ENCODE assay signal across 25 cellular contexts in genomic region chr1:205930698-205931330, GRCh38.
DNase-seq lines count a peak whose midpoint lies in the region; ATAC-seq and TF ChIP-seq lines count a peak whose summit lies in the region.
"Had no signal": no experiment of that assay in that cellular context is flagged by ENCODE, and none has a peak within 500 bp of the region (broad histone marks: within the 10 kb centered on the region; RNA-seq: fewer than 3 reads in every experiment).

No MANE protein-coding gene starts in this region.

- peak overlapping the region; percentile 100 for H3K27ac ChIP-seq in angular gyrus (ENCODE audit: low read depth, low read length)
- H3K27ac ChIP-seq: left lung, psoas muscle, upper lobe of left lung had no signal

- no peak overlapping the region for H3K4me3 ChIP-seq in NB4 (ENCODE audit: low read depth, low read length)
- H3K4me3 ChIP-seq: BLaER1 treated with 17β-estradiol and CSF1 and Interleukin-3, amounts not matched to agents 10 nM and 100 nM; left lung; mucosa of descending colon; psoas muscle; smooth muscle cell; upper lobe of left lung had no signal

- TF ChIP-seq POLR2A in NB4 (IDR thresholded peaks at IDR 0.05; ENCODE audit: extremely low read depth, insufficient read length) = no peak

- DNase-seq in AML-193 (lab: John Stamatoyannopoulos, UW) = peak; percentile 67 to 72
- peak; percentile 92 for DNase-seq in NB4 (ENCODE audit: low read depth)
- peak; percentile 20 for DNase-seq in midbrain (lab: John Stamatoyannopoulos, UW)
- no peak for DNase-seq in AG20443 (ENCODE audit: low spot score)
- DNase-seq: activated T-cell treated with anti-CD3 and anti-CD28 coated beads, Interleukin-2, amount 50 U/mL, for 48 hours; H9; head of caudate nucleus; left lung; mucosa of descending colon; NCI-H1436 treated with DMSO at 0.1 percent for 48 hours; NCI-H2171; NCI-H526; OCI-M1; psoas muscle; SHP77 treated with DMSO at 0.1 percent for 48 hours; stimulated activated CD4-positive, alpha-beta T cell treated with anti-CD3 and anti-CD28 coated beads, Interleukin-4, amount 100 ng/mL, for 1 hour; stimulated activated naive CD8-positive, alpha-beta T cell treated with anti-CD3 and anti-CD28 coated beads, Interleukin-15, amount 100 ng/mL, for 72 hours; upper lobe of left lung had no signal

- TF ChIP-seq CTCF in NB4 (IDR thresholded peaks at IDR 0.05; ENCODE audit: low read depth, low read length) = no peak

- ATAC-seq in HG02852 (IDR thresholded peaks at IDR 0.05; ENCODE audit: unreplicated experiment) (no peak), GM19467 (IDR thresholded peaks at IDR 0.05; ENCODE audit: unreplicated experiment) (no peak), GM19455 (IDR thresholded peaks at IDR 0.05; ENCODE audit: unreplicated experiment) (no peak)
- ATAC-seq: activated CD4-positive, CD25-positive, alpha-beta regulatory T cell treated with anti-CD3 and anti-CD28 coated beads, Interleukin-2, amount 50 U/mL, for 24 hours; left lung; mucosa of descending colon; psoas muscle; stimulated activated naive CD8-positive, alpha-beta T cell treated with anti-CD3 and anti-CD28 coated beads, Interleukin-15, amount 100 ng/mL, for 72 hours had no signal
